Comparison of ENCODE assay signal across 36 cellular contexts in genomic region chr13:73591861-73592260, GRCh38.
"Had no signal": no experiment of that assay in that cellular context is flagged by ENCODE, and none has a peak within 500 bp of the region (broad histone marks: within the 10 kb centered on the region; RNA-seq: fewer than 3 reads in every experiment).

No MANE protein-coding gene starts in this region.

- H3K27ac Mint-ChIP-seq: activated B cell treated with CpG ODN at 0.5 μM for 24 hours; activated CD4-positive, alpha-beta memory T cell treated with anti-CD3 and anti-CD28 coated beads for 36 hours; activated CD4-positive, alpha-beta T cell treated with anti-CD3 and anti-CD28 coated beads, Interleukin-2, amount 10 ng/mL, durations not matched to agents 24 days and 14 days; activated CD8-positive, alpha-beta T cell treated with anti-CD3 and anti-CD28 coated beads for 36 hours; activated naive CD4-positive, alpha-beta T cell treated with anti-CD3 and anti-CD28 coated beads for 36 hours; activated naive CD4-positive, alpha-beta T cell treated with anti-CD3 and anti-CD28 coated beads, Interleukin-2, amount 50 U/mL, for 72 hours; activated naive CD8-positive, alpha-beta T cell treated with anti-CD3 and anti-CD28 coated beads for 36 hours; activated T-cell treated with anti-CD3 and anti-CD28 coated beads, Interleukin-2, amount 50 U/mL, for 72 hours; activated T-helper 1 cell treated with anti-CD3 and anti-CD28 coated beads, Interleukin-12 subunit alpha, Interleukin-12 subunit beta, Interleukin-2, Interleukin-4 antibody, amounts not matched to agents 30 ng/mL and 10 ng/mL and 1 ng/mL, durations not matched to agents 14 hours and 24 hours and 36 hours; activated T-helper 17 cell treated with anti-CD3 and anti-CD28 coated beads, Interleukin-2, amount 50 U/mL, for 72 hours; T-helper 1 cell treated with Interleukin-12 subunit alpha and Interleukin-12 subunit beta and Interleukin-4 antibody, amounts not matched to agents 30 μg/mL and 1 μg/mL, for 36 hours; T-helper 2 cell treated with Interferon-gamma antibody and Interleukin-4, amounts not matched to agents 5 μg/mL and 100 μg/mL, for 36 hours had no signal

- H3K4me3 ChIP-seq: adrenal gland, body of pancreas, cardiac muscle cell had no signal

- H3K27me3 Mint-ChIP-seq: activated B cell treated with CpG ODN at 0.5 μM for 24 hours; activated CD4-positive, alpha-beta memory T cell treated with anti-CD3 and anti-CD28 coated beads for 36 hours; activated CD8-positive, alpha-beta T cell treated with anti-CD3 and anti-CD28 coated beads for 36 hours; activated naive CD8-positive, alpha-beta T cell treated with anti-CD3 and anti-CD28 coated beads for 36 hours; activated T-helper 17 cell treated with anti-CD3 and anti-CD28 coated beads, Interleukin-2, amount 50 U/mL, for 72 hours; central memory CD8-positive, alpha-beta T cell had no signal

- H3K36me3 Mint-ChIP-seq: activated CD4-positive, alpha-beta memory T cell treated with anti-CD3 and anti-CD28 coated beads for 36 hours; activated naive CD4-positive, alpha-beta T cell treated with anti-CD3 and anti-CD28 coated beads, Interleukin-2, amount 50 U/mL, for 72 hours; activated naive CD8-positive, alpha-beta T cell treated with anti-CD3 and anti-CD28 coated beads for 36 hours had no signal

- H3K4me3 Mint-ChIP-seq: activated B cell treated with CpG ODN at 0.5 μM for 24 hours; activated CD4-positive, alpha-beta memory T cell treated with anti-CD3 and anti-CD28 coated beads for 36 hours; activated CD4-positive, alpha-beta T cell treated with anti-CD3 and anti-CD28 coated beads, Interleukin-2, amount 10 ng/mL, durations not matched to agents 24 days and 14 days; activated CD8-positive, alpha-beta T cell treated with anti-CD3 and anti-CD28 coated beads for 36 hours; activated naive CD4-positive, alpha-beta T cell treated with anti-CD3 and anti-CD28 coated beads for 36 hours; activated naive CD8-positive, alpha-beta T cell treated with anti-CD3 and anti-CD28 coated beads for 36 hours; activated T-cell treated with anti-CD3 and anti-CD28 coated beads, Interleukin-2, amount 50 U/mL, for 4 hours; activated T-cell treated with anti-CD3 and anti-CD28 coated beads, Interleukin-2, amount 50 U/mL, for 72 hours; activated T-helper 1 cell treated with anti-CD3 and anti-CD28 coated beads, Interleukin-12 subunit alpha, Interleukin-12 subunit beta, Interleukin-2, Interleukin-4 antibody, amounts not matched to agents 30 ng/mL and 10 ng/mL and 1 ng/mL, durations not matched to agents 14 hours and 24 hours and 36 hours; activated T-helper 17 cell treated with anti-CD3 and anti-CD28 coated beads, Interleukin-2, amount 50 U/mL, for 72 hours; central memory CD8-positive, alpha-beta T cell; T-helper 1 cell treated with Interleukin-12 subunit alpha and Interleukin-12 subunit beta and Interleukin-4 antibody, amounts not matched to agents 30 μg/mL and 1 μg/mL, for 36 hours; T-helper 2 cell treated with Interferon-gamma antibody and Interleukin-4, amounts not matched to agents 5 μg/mL and 100 μg/mL, for 36 hours had no signal

- H3K27me3 ChIP-seq: adrenal gland, body of pancreas, brain microvascular endothelial cell, cardiac muscle cell had no signal

- ATAC-seq: activated CD8-positive, alpha-beta T cell treated with anti-CD3 and anti-CD28 coated beads for 36 hours; activated naive CD4-positive, alpha-beta T cell treated with anti-CD3 and anti-CD28 coated beads, Interleukin-2, amount 50 U/mL, for 72 hours; activated T-cell treated with anti-CD3 and anti-CD28 coated beads, Interleukin-2, amount 50 U/mL, for 4 hours; activated T-cell treated with anti-CD3 and anti-CD28 coated beads, Interleukin-2, amount 50 U/mL, for 72 hours; activated T-helper 17 cell treated with anti-CD3 and anti-CD28 coated beads, Interleukin-2, amount 50 U/mL, for 72 hours; body of pancreas had no signal

- H3K4me1 ChIP-seq: adrenal gland, body of pancreas had no signal

- H3K9me3 Mint-ChIP-seq: activated B cell treated with CpG ODN at 0.5 μM for 24 hours; activated CD4-positive, alpha-beta memory T cell treated with anti-CD3 and anti-CD28 coated beads for 36 hours; activated CD4-positive, alpha-beta T cell treated with anti-CD3 and anti-CD28 coated beads, Interleukin-2, amount 10 ng/mL, durations not matched to agents 24 days and 14 days; activated CD8-positive, alpha-beta T cell treated with anti-CD3 and anti-CD28 coated beads for 36 hours; activated naive CD4-positive, alpha-beta T cell treated with anti-CD3 and anti-CD28 coated beads for 36 hours; activated naive CD4-positive, alpha-beta T cell treated with anti-CD3 and anti-CD28 coated beads, Interleukin-2, amount 50 U/mL, for 72 hours; activated T-cell treated with anti-CD3 and anti-CD28 coated beads, Interleukin-2, amount 50 U/mL, for 4 hours; activated T-helper 1 cell treated with anti-CD3 and anti-CD28 coated beads, Interleukin-12 subunit alpha, Interleukin-12 subunit beta, Interleukin-2, Interleukin-4 antibody, amounts not matched to agents 30 ng/mL and 10 ng/mL and 1 ng/mL, durations not matched to agents 14 hours and 24 hours and 36 hours; central memory CD8-positive, alpha-beta T cell; T-helper 1 cell treated with Interleukin-12 subunit alpha and Interleukin-12 subunit beta and Interleukin-4 antibody, amounts not matched to agents 30 μg/mL and 1 μg/mL, for 36 hours; T-helper 2 cell treated with Interferon-gamma antibody and Interleukin-4, amounts not matched to agents 5 μg/mL and 100 μg/mL, for 36 hours had no signal

- DNase-seq: activated B cell treated with CpG ODN at 0.5 μM for 24 hours; activated CD4-positive, alpha-beta memory T cell treated with anti-CD3 and anti-CD28 coated beads for 36 hours; activated CD4-positive, alpha-beta T cell treated with anti-CD3 and anti-CD28 coated beads for 4 hours; activated CD4-positive, alpha-beta T cell treated with anti-CD3 and anti-CD28 coated beads, Interleukin-2, amount 10 ng/mL, durations not matched to agents 24 days and 14 days; activated CD4-positive, alpha-beta T cell treated with anti-CD3 and anti-CD28 coated beads, Interleukin-2, amount 50 U/mL, for 1 hour; activated CD4-positive, alpha-beta T cell treated with anti-CD3 and anti-CD28 coated beads, Interleukin-2, amount 50 U/mL, for 4 hours; activated CD4-positive, CD25-positive, alpha-beta regulatory T cell treated with anti-CD3 and anti-CD28 coated beads, Interleukin-2, amount 50 U/mL, for 72 hours; activated CD8-positive, alpha-beta memory T cell treated with anti-CD3 and anti-CD28 coated beads, Interleukin-2, amount 50 U/mL, for 4 hours; activated CD8-positive, alpha-beta T cell treated with anti-CD3 and anti-CD28 coated beads for 36 hours; activated effector memory CD4-positive, alpha-beta T cell treated with anti-CD3 and anti-CD28 coated beads, Interleukin-2, amount 50 U/mL, for 16 hours; activated gamma-delta T cell treated with Interleukin-2 at 50 U/mL for 16 hours; activated naive CD4-positive, alpha-beta T cell; activated naive CD4-positive, alpha-beta T cell treated with anti-CD3 and anti-CD28 coated beads for 36 hours; activated naive CD4-positive, alpha-beta T cell treated with anti-CD3 and anti-CD28 coated beads, Interleukin-2, amount 50 U/mL, for 16 hours; activated naive CD8-positive, alpha-beta T cell treated with anti-CD3 and anti-CD28 coated beads for 36 hours; activated T-cell treated with anti-CD3 and anti-CD28 coated beads for 4 hours; activated T-cell treated with anti-CD3 and anti-CD28 coated beads, Interleukin-2, amount 50 U/mL, for 1 hour; activated T-cell treated with anti-CD3 and anti-CD28 coated beads, Interleukin-2, amount 50 U/mL, for 4 hours; activated T-cell treated with anti-CD3 and anti-CD28 coated beads, Interleukin-2, amount 50 U/mL, for 72 hours; adrenal gland; amniotic stem cell; aorta; body of pancreas; brain microvascular endothelial cell; caudate nucleus; cerebellar nuclear complex; T-helper 2 cell; T-helper 9 cell had no signal

- H3K4me1 Mint-ChIP-seq: activated B cell treated with CpG ODN at 0.5 μM for 24 hours had no signal

- H3K9me3 ChIP-seq: body of pancreas had no signal

- H3K27ac ChIP-seq: adrenal gland, body of pancreas, brain microvascular endothelial cell, cardiac muscle cell, VCaP had no signal

- H3K36me3 ChIP-seq: adrenal gland, brain microvascular endothelial cell, cardiac muscle cell had no signal
